Comparison of ENCODE assay signal across 17 cellular contexts in genomic region chr1:67795179-67795916, GRCh38. TPM values are rescaled to one million over a fixed set of nuclear protein-coding genes. Genes with fewer than 3 reads are reported as not detected.
"Had no signal": no experiment of that assay in that cellular context is flagged by ENCODE, and none has a peak within 500 bp of the region (broad histone marks: within the 10 kb centered on the region; RNA-seq: fewer than 3 reads in every experiment).

No MANE protein-coding gene starts in this region.

- H3K4me1 Mint-ChIP-seq: immature natural killer cell; stimulated activated effector memory CD8-positive, alpha-beta T cell treated with anti-CD3 and anti-CD28 coated beads, Interleukin-12 subunit alpha, Interleukin-12 subunit beta, amount 100 ng/mL, for 72 hours had no signal

- H3K27ac ChIP-seq: gastrocnemius medialis, heart left ventricle, pancreas had no signal

- DNase-seq: activated CD4-positive, CD25-positive, alpha-beta regulatory T cell treated with anti-CD3 and anti-CD28 coated beads, Interleukin-2, amount 50 U/mL, for 72 hours; activated CD8-positive, alpha-beta T cell treated with anti-CD3 and anti-CD28 coated beads for 36 hours; activated gamma-delta T cell; activated T-cell treated with anti-CD3 and anti-CD28 coated beads, Interleukin-2, amount 50 U/mL, for 48 hours; amniotic stem cell; cerebellar nuclear complex; effector memory CD8-positive, alpha-beta T cell; gastrocnemius medialis; heart left ventricle; immature natural killer cell; pancreas; T1000 had no signal

- FAIRE-seq: pancreas, urothelium cell line had no signal

- H3K4me3 ChIP-seq: gastrocnemius medialis, heart left ventricle, pancreas, thoracic aorta had no signal

- ATAC-seq: activated CD8-positive, alpha-beta T cell treated with anti-CD3 and anti-CD28 coated beads for 36 hours; effector memory CD8-positive, alpha-beta T cell; gastrocnemius medialis; heart left ventricle; pancreas; stimulated activated effector memory CD8-positive, alpha-beta T cell treated with anti-CD3 and anti-CD28 coated beads, Interleukin-12 subunit alpha, Interleukin-12 subunit beta, amount 100 ng/mL, for 72 hours had no signal

- H3K36me3 ChIP-seq: gastrocnemius medialis, heart left ventricle, pancreas, thoracic aorta had no signal

- H3K9me3 ChIP-seq: gastrocnemius medialis, heart left ventricle, pancreas, thoracic aorta had no signal

- H3K9me3 Mint-ChIP-seq: activated CD8-positive, alpha-beta T cell treated with anti-CD3 and anti-CD28 coated beads for 36 hours; effector memory CD8-positive, alpha-beta T cell; stimulated activated effector memory CD8-positive, alpha-beta T cell treated with anti-CD3 and anti-CD28 coated beads, Interleukin-12 subunit alpha, Interleukin-12 subunit beta, amount 100 ng/mL, for 72 hours had no signal

- H3K27me3 ChIP-seq: gastrocnemius medialis, heart left ventricle, pancreas had no signal

- H3K4me3 Mint-ChIP-seq: activated CD8-positive, alpha-beta T cell treated with anti-CD3 and anti-CD28 coated beads for 36 hours; activated naive CD8-positive, alpha-beta T cell; effector memory CD8-positive, alpha-beta T cell; immature natural killer cell; mesothelial cell of epicardium; stimulated activated effector memory CD8-positive, alpha-beta T cell treated with anti-CD3 and anti-CD28 coated beads, Interleukin-12 subunit alpha, Interleukin-12 subunit beta, amount 100 ng/mL, for 72 hours had no signal

- H3K27ac Mint-ChIP-seq: activated CD8-positive, alpha-beta T cell treated with anti-CD3 and anti-CD28 coated beads for 36 hours; activated naive CD8-positive, alpha-beta T cell; effector memory CD8-positive, alpha-beta T cell; immature natural killer cell; mesothelial cell of epicardium; stimulated activated effector memory CD8-positive, alpha-beta T cell treated with anti-CD3 and anti-CD28 coated beads, Interleukin-12 subunit alpha, Interleukin-12 subunit beta, amount 100 ng/mL, for 72 hours had no signal

- H3K36me3 Mint-ChIP-seq: activated naive CD8-positive, alpha-beta T cell; immature natural killer cell; stimulated activated effector memory CD8-positive, alpha-beta T cell treated with anti-CD3 and anti-CD28 coated beads, Interleukin-12 subunit alpha, Interleukin-12 subunit beta, amount 100 ng/mL, for 72 hours had no signal

RNA-seq across cellular contexts. Expression of gene GNG12, which starts 37.9 kb away (rescaled TPM):
- total RNA-seq: activated CD8-positive, alpha-beta T cell treated with anti-CD3 and anti-CD28 coated beads for 36 hours had no signal
